8 cellular contexts compared by ENCODE assay signal in genomic region chr7:31122649-31123058, GRCh38.
DNase-seq lines count a peak whose midpoint lies in the region; ATAC-seq, FAIRE-seq and TF ChIP-seq lines count a peak whose summit lies in the region.

No MANE protein-coding gene starts in this region.

- H3K4me3 Mint-ChIP-seq in stimulated activated naive CD8-positive, alpha-beta T cell treated with anti-CD3 and anti-CD28 coated beads, Interleukin-15, amount 100 ng/mL, for 72 hours = no peak overlapping the region

- H3K4me1 ChIP-seq in GM23248 (ENCODE audit: insufficient read depth) (peaks cover 3% of the 10 kb centered on the region; the same call in 1 of the 2 replicates), lung (ENCODE audit: control insufficient read depth in 2 of 2, insufficient read depth in 2 of 2, low read length in 2 of 2) (no peaks in the 10 kb centered on the region)

- no peaks in the 10 kb centered on the region for H3F3A ChIP-seq in GM23248 (ENCODE audit: insufficient read depth)

- TF ChIP-seq CTCF in D721Med (IDR thresholded peaks at IDR 0.05; ENCODE audit: insufficient read depth, missing control alignments) (peak; percentile 93), lung (IDR thresholded peaks at IDR 0.05; ENCODE audit: control extremely low read depth, extremely low read depth) (peak; percentile 86)

- H3K9me2 ChIP-seq in GM23248 (ENCODE audit: insufficient read depth) = no peaks in the 10 kb centered on the region

- H3K27me3 ChIP-seq in GM23248 (replicated peaks; ENCODE audit: insufficient read depth) (peaks cover 8% of the 10 kb centered on the region; the same call in 1 of the 2 replicates), lung (ENCODE audit: control insufficient read depth, insufficient read depth) (no peaks in the 10 kb centered on the region)

- H3K79me2 ChIP-seq in GM23248 (ENCODE audit: insufficient read depth) = no peaks in the 10 kb centered on the region

- H3K4me2 ChIP-seq in GM23248 (ENCODE audit: unreplicated experiment) = no peak overlapping the region

- H3K27ac Mint-ChIP-seq in stimulated activated naive CD8-positive, alpha-beta T cell treated with anti-CD3 and anti-CD28 coated beads, Interleukin-15, amount 100 ng/mL, for 72 hours = no peak overlapping the region

- H3K9me3 Mint-ChIP-seq in stimulated activated naive CD8-positive, alpha-beta T cell treated with anti-CD3 and anti-CD28 coated beads, Interleukin-15, amount 100 ng/mL, for 72 hours = no peaks in the 10 kb centered on the region

- no peak overlapping the region for H3K9ac ChIP-seq in GM23248

- H3K27me3 Mint-ChIP-seq in stimulated activated naive CD8-positive, alpha-beta T cell treated with anti-CD3 and anti-CD28 coated beads, Interleukin-15, amount 100 ng/mL, for 72 hours = peaks cover 37% of the 10 kb centered on the region

- H3K9me3 ChIP-seq in GM23248 (ENCODE audit: low read depth) = no peaks in the 10 kb centered on the region
- H3K9me3 ChIP-seq in lung (ENCODE audit: control insufficient read depth in 2 of 2, insufficient read depth in 1 of 2, low read length in 1 of 2) = no peaks in the 10 kb centered on the region

- H3K4me1 Mint-ChIP-seq in stimulated activated naive CD8-positive, alpha-beta T cell treated with anti-CD3 and anti-CD28 coated beads, Interleukin-15, amount 100 ng/mL, for 72 hours = no peaks in the 10 kb centered on the region

- 5 to 6% methylated on average over 4 of the region's 4 CpGs for WGBS in GM23248 (ENCODE audit: low coverage in 1 of 2, low lambda C conversion rate in 2 of 2, missing lambda C conversion rate in 2 of 2), 2 experiments
- WGBS in lung, 2 donors = 1 to 4% methylated on average over 4 of the region's 4 CpGs

- no peak overlapping the region for H2AFZ ChIP-seq in GM23248

- H3K36me3 ChIP-seq in GM23248 (ENCODE audit: low read depth) = no peaks in the 10 kb centered on the region
- H3K36me3 ChIP-seq in lung (ENCODE audit: control insufficient read depth in 2 of 2, insufficient read depth in 2 of 2, low read length in 2 of 2) = no peaks in the 10 kb centered on the region

- ATAC-seq in lung (ENCODE audit: insufficient read depth, low FRiP score) (peak; percentile 77), HG03108 (IDR thresholded peaks at IDR 0.05; ENCODE audit: unreplicated experiment) (no peak)
- peak; percentile 70 for ATAC-seq in stimulated activated naive CD8-positive, alpha-beta T cell treated with anti-CD3 and anti-CD28 coated beads, Interleukin-15, amount 100 ng/mL, for 72 hours

- in situ Hi-C loops in GM23248 (cut with MboI) = loop anchor here (5.0 kb wide), 1 partner anchor 320 kb away; no protein-coding TSS in a partner anchor

- H4K20me1 ChIP-seq in GM23248 (ENCODE audit: insufficient read depth) = no peaks in the 10 kb centered on the region

- H3K27ac ChIP-seq in GM23248 (no peak overlapping the region), lung (ENCODE audit: low read depth in 1 of 2, low read length in 1 of 2) (no peak overlapping the region)

- FAIRE-seq in D721Med (lab: Jason Lieb, UNC) = no peak

- DNase-seq in D721Med (ENCODE audit: insufficient read length, low spot score) = no peak
- peak; percentile 91 for DNase-seq in GM23248
- DNase-seq in NCI-H1417 treated with DMSO at 0.1 percent for 48 hours (lab: John Stamatoyannopoulos, UW) = peak; percentile 17
- DNase-seq in T follicular helper cell (ENCODE audit: low read depth) = peak; percentile 9
- DNase-seq in ecto neural progenitor cell (ENCODE audit: low spot score) = peak; percentile 73
- peak; percentile 74 for DNase-seq in lung (ENCODE audit: low spot score)
- peak; percentile 40 to 43 for DNase-seq in stimulated activated naive CD8-positive, alpha-beta T cell treated with anti-CD3 and anti-CD28 coated beads, Interleukin-15, amount 100 ng/mL, for 72 hours

- no peak overlapping the region for H3K4me3 ChIP-seq in GM23248
- H3K4me3 ChIP-seq in lung = no peak overlapping the region
